Comparison of ENCODE assay signal across 1 cellular context in the genomic region with DNA sequence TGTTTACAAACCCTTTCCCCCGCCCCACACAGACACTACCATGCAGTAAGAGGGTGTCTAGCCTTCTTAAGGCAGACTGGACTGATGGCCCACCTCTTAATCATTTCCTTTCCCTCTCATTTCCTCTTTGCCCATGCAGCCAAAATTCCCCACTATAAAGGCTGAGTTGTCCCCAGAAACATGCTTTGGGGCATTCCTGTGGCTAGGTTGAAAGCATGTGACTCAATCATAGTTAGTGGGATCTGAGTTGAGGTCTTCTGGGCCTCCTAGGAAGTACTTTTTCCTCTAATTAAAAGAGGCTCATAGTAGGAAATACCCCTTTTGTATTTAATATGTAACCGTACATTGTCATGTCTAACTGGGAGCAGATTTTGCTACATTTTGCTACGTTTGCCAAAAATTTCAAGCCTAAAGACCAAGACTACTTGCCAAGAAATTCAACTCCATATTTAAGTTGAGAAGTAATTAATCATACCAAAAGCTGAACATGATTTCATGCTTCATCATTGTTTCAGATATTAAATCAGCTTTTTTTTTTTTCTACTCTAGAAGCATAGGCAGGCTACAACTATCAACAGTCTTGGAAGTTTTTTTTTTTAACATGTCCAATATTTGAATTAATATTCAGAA.
TF ChIP-seq lines count a peak whose summit lies in the region.

No MANE protein-coding gene starts in this region.

TF ChIP-seq in IMR-90, 13 proteins besides CTCF, POLR2A, EP300 and RAD21 (continued from another document):
- no peak for TF ChIP-seq MXI1 (IDR thresholded peaks at IDR 0.05; ENCODE audit: borderline replicate concordance, low read depth, low read length)
- peak; percentile 7; the same call in 1 of the 2 replicates for TF ChIP-seq BHLHE40 (IDR thresholded peaks at IDR 0.05; ENCODE audit: low read depth, low read length)
- TF ChIP-seq, protein P1, sequence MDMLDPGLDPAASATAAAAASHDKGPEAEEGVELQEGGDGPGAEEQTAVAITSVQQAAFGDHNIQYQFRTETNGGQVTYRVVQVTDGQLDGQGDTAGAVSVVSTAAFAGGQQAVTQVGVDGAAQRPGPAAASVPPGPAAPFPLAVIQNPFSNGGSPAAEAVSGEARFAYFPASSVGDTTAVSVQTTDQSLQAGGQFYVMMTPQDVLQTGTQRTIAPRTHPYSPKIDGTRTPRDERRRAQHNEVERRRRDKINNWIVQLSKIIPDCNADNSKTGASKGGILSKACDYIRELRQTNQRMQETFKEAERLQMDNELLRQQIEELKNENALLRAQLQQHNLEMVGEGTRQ (IDR thresholded peaks at IDR 0.05; ENCODE audit: low read depth, low read length) = peak; percentile 55; the same call in 1 of the 2 replicates
